ENCODE assay signal across 9 cellular contexts in the genomic region with DNA sequence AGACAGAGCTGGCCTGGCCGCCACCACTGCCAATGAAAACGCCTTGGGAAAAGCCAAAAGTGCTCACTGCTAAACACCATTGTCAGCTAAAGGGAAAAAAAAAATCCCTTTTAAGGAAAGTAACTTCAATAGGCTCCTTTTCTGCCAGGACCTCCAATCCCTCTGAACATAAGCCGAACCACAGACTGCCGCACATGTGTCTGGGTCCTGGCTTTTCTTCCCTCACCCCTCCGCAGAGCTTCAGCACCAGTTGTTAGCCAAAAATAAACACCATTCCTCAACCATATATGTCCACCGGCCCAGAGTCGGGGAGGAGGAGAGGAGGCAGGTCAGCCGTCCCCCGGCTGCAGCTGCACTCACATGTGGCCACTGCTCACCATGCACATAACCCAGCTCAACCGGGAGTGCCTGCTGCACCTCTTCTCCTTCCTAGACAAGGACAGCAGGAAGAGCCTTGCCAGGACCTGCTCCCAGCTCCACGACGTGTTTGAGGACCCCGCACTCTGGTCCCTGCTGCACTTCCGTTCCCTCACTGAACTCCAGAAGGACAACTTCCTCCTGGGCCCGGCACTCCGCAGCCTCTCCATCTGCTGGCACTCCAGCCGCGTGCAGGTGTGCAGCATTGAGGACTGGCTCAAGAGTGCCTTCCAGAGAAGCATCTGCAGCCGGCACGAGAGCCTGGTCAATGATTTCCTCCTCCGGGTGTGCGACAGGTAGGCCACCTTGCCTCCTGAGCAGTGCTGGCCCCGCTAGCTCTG. TPM values are rescaled to one million over a fixed set of nuclear protein-coding genes. Genes with fewer than 3 reads are reported as not detected.
A peak's percentile ranks its signal among the peaks of the same experiment; 100 is the strongest.
DNase-seq lines count a peak whose midpoint lies in the region; ATAC-seq and TF ChIP-seq lines count a peak whose summit lies in the region.
"Had no signal": no experiment of that assay in that cellular context is flagged by ENCODE, and none has a peak within 500 bp of the region (broad histone marks: within the 10 kb centered on the region; RNA-seq: fewer than 3 reads in every experiment).

A gene with protein sequence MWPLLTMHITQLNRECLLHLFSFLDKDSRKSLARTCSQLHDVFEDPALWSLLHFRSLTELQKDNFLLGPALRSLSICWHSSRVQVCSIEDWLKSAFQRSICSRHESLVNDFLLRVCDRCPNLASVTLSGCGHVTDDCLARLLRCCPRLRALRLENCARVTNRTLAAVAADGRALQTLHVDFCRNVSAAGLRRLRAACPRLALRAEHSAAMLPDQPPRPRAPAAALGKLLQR (plus strand): TSS at position 355 of the 758 bp plus-strand sequence. CDS start 6 bp downstream, at position 361.

- peak within 1 kb of the TSS in 1 of 4 donors; percentile 34 for H3K4me3 ChIP-seq in Peyer's patch
- no peak within 1 kb of the TSS for H3K4me3 ChIP-seq in fibroblast of villous mesenchyme (ENCODE audit: low read depth, low read length)
- H3K4me3 ChIP-seq in psoas muscle, result peak within 1 kb of the TSS; percentile 90

- no peak for TF ChIP-seq POLR2A in Peyer's patch (IDR thresholded peaks at IDR 0.05)

- H3K36me3 ChIP-seq in Peyer's patch (peaks cover 0 to 15% (median 2%) of the 10 kb centered on the region in 3 donors), psoas muscle (ENCODE audit: insufficient read depth in 1 of 2, low read depth in 1 of 2) (peaks cover 0 to 16% of the 10 kb centered on the region in 2 donors)

- H3K9me3 ChIP-seq in Peyer's patch (no peaks in the 10 kb centered on the region), psoas muscle (no peaks in the 10 kb centered on the region)

- ATAC-seq in psoas muscle (peak; percentile 21 to 42 (median 40)), HG03520 (IDR thresholded peaks at IDR 0.05; ENCODE audit: unreplicated experiment) (no peak), GM19395 (IDR thresholded peaks at IDR 0.05; ENCODE audit: unreplicated experiment) (no peak), HG02798 (IDR thresholded peaks at IDR 0.05; ENCODE audit: poor library complexity, unreplicated experiment) (no peak), GM18907 (IDR thresholded peaks at IDR 0.05; ENCODE audit: unreplicated experiment) (no peak)

- intact Hi-C loops in psoas muscle (cut with DNase I), result loop anchor here (5.0 kb wide), 3 partner anchors 90 to 130 kb away; a partner anchor contains a TSS

- TF ChIP-seq CTCF in Peyer's patch (IDR thresholded peaks at IDR 0.05) (no peak), fibroblast of villous mesenchyme (IDR thresholded peaks at IDR 0.05; ENCODE audit: insufficient read depth, low read depth, low read length) (no peak), psoas muscle (IDR thresholded peaks at IDR 0.05) (no peak)

- H3K27me3 ChIP-seq in Peyer's patch (no peaks in the 10 kb centered on the region), psoas muscle (ENCODE audit: insufficient read depth in 3 of 3, low read length in 2 of 3) (no peaks in the 10 kb centered on the region)

- H3K4me1 ChIP-seq in Peyer's patch (peaks cover 0 to 40% (median 8%) of the 10 kb centered on the region in 4 donors), psoas muscle (peaks cover 52% of the 10 kb centered on the region)

- peak within 1 kb of the TSS; percentile 21 to 89 (median 70) for H3K27ac ChIP-seq in Peyer's patch
- peak within 1 kb of the TSS; percentile 90 for H3K27ac ChIP-seq in psoas muscle

- 18 to 26% (median 22%) methylated on average over 23 of the region's 23 CpGs for WGBS in psoas muscle, 3 donors

- DNase-seq in DMS153 (lab: John Stamatoyannopoulos, UW) (peak; percentile 48), Peyer's patch (no peak), fibroblast of villous mesenchyme (ENCODE audit: low read depth) (peak; percentile 78), psoas muscle (peak in 1 of 2 donors; percentile 75)
- DNase-seq: activated CD4-positive, alpha-beta T cell treated with anti-CD3 and anti-CD28 coated beads, Interleukin-2, amount 50 U/mL, for 1 hour had no signal

RNA-seq across cellular contexts. Expression of the gene that starts here (rescaled TPM):
- total RNA-seq in Peyer's patch, result 1 to 10 TPM in 1 of 4 donors, not detected in 3; 1.1 TPM
- 1.3 and 2.3 TPM in 2 replicates for total RNA-seq in fibroblast of villous mesenchyme
- total RNA-seq in psoas muscle, result 1 to 10 TPM in 1 of 4 donors, under 1 TPM in 3; 0.27 to 6.6 (median 0.63) TPM
- under 1 TPM; 0.17 to 0.66 (median 0.35) TPM for polyA plus RNA-seq in psoas muscle

Comparison
In these comparisons a context has a peak if more than half of its experiments do, and no peak if none do; other contexts are left out.
1. DNase-seq: peak in DMS153 (single experiment) and fibroblast of villous mesenchyme (single experiment); none in Peyer's patch (0 of 3).
2. ATAC-seq: peak in psoas muscle (4 of 4); none in HG03520 (single experiment), GM19395 (single experiment), HG02798 (single experiment) and GM18907 (single experiment).